ENCODE assay signal across 1 cellular context in genomic region chr4:925171-925570, GRCh38.
TF ChIP-seq lines count a peak whose summit lies in the region.

No MANE protein-coding gene starts in this region.

TF ChIP-seq in GM12878, 131 proteins besides CTCF, POLR2A, EP300 and RAD21:
- TF ChIP-seq EZH2 (IDR thresholded peaks at IDR 0.05; ENCODE audit: borderline replicate concordance, control insufficient read depth, low read depth, low read length): no peak
- TF ChIP-seq WRNIP1 (IDR thresholded peaks at IDR 0.05; ENCODE audit: borderline replicate concordance, low read depth, low read length): no peak
- no peak for TF ChIP-seq NBN (IDR thresholded peaks at IDR 0.05)
- no peak for TF ChIP-seq JUND (IDR thresholded peaks at IDR 0.05; ENCODE audit: low read depth, low read length)
